ENCODE assay signal across 8 cellular contexts in genomic region chr21:37267269-37268185, GRCh38. TPM values are rescaled to one million over a fixed set of nuclear protein-coding genes. Genes with fewer than 3 reads are reported as not detected.
A peak's percentile ranks its signal among the peaks of the same experiment; 100 is the strongest.
DNase-seq lines count a peak whose midpoint lies in the region; ATAC-seq and TF ChIP-seq lines count a peak whose summit lies in the region.

Gene VPS26C, minus strand, starts transcription at chr21:37267334. Its CDS starts 40 bp downstream, at chr21:37267294.

- H3K9me2 ChIP-seq in DOHH2 (replicated peaks; ENCODE audit: control insufficient read depth, low read length) (no peaks in the 10 kb centered on the region), GM23338 (ENCODE audit: insufficient read depth) (peaks cover 4% of the 10 kb centered on the region; the same call in 1 of the 2 replicates)

- DNase-seq in GM23338 (ENCODE audit: low spot score) (peak; percentile 99), LHCN-M2 (ENCODE audit: low read depth) (peak; percentile 99), RPMI8226 (peak; percentile 100), fibroblast of gingiva (ENCODE audit: low read depth) (peak; percentile 100), naive B cell (peak; percentile 99)
- peak; percentile 91 to 96 for DNase-seq in activated T-helper 1 cell treated with anti-CD3 and anti-CD28 coated beads, Interleukin-2, amount 50 U/mL, for 16 hours (ENCODE audit: low read depth in 1 of 2, low spot score in 1 of 2)

- peaks cover 5% of the 10 kb centered on the region for H3K27me3 Mint-ChIP-seq in GM23338 (ENCODE audit: insufficient read depth, low read depth, poor library complexity)
- no peaks in the 10 kb centered on the region for H3K27me3 Mint-ChIP-seq in naive B cell
- no peaks in the 10 kb centered on the region for H3K27me3 Mint-ChIP-seq in stimulated activated memory B cell treated with anti-CD40 and anti-IgM and Interleukin-4, amounts not matched to agents 10 μg/mL and 1 μg/mL and 100 μg/mL, for 72 hours

- H3K4me2 ChIP-seq in DOHH2 (ENCODE audit: low read length) (peak within 1 kb of the TSS; percentile 79), GM23338 (peak within 1 kb of the TSS; percentile 77)

- H3K79me2 ChIP-seq in DOHH2 (ENCODE audit: control insufficient read depth, low read length): peaks cover 57% of the 10 kb centered on the region
- H3K79me2 ChIP-seq in GM23338 (replicated peaks; ENCODE audit: insufficient read depth): peaks cover 47% of the 10 kb centered on the region

- H4K20me1 ChIP-seq in DOHH2 (ENCODE audit: control insufficient read depth, insufficient read depth, low read depth, low read length) (peaks cover 8% of the 10 kb centered on the region; the same call in 1 of the 2 replicates), GM23338 (replicated peaks; ENCODE audit: insufficient read depth) (peaks cover 14% of the 10 kb centered on the region)

- H3K4me3 Mint-ChIP-seq in GM23338 (peak within 1 kb of the TSS; percentile 93), naive B cell (peak within 1 kb of the TSS; percentile 90 to 98 (median 96))
- H3K4me3 Mint-ChIP-seq in stimulated activated memory B cell treated with anti-CD40 and anti-IgM and Interleukin-4, amounts not matched to agents 10 μg/mL and 1 μg/mL and 100 μg/mL, for 72 hours: peak within 1 kb of the TSS; percentile 94

- H3K36me3 Mint-ChIP-seq in GM23338 (ENCODE audit: low read depth): peaks cover 11% of the 10 kb centered on the region; the same call in 2 of the 3 replicates
- H3K36me3 Mint-ChIP-seq in naive B cell: no peaks in the 10 kb centered on the region
- peaks cover 10% of the 10 kb centered on the region for H3K36me3 Mint-ChIP-seq in stimulated activated memory B cell treated with anti-CD40 and anti-IgM and Interleukin-4, amounts not matched to agents 10 μg/mL and 1 μg/mL and 100 μg/mL, for 72 hours

- H3K27ac ChIP-seq in DOHH2 (ENCODE audit: low read depth, low read length) (peak within 1 kb of the TSS; percentile 93), GM23338 (ENCODE audit: low read depth) (peak within 1 kb of the TSS; percentile 97)

- no peak for TF ChIP-seq CTCF in DOHH2 (IDR thresholded peaks at IDR 0.05; ENCODE audit: low read depth, low read length, poor library complexity, severe bottlenecking)
- no peak for TF ChIP-seq CTCF in GM23338 (conservative IDR thresholded peaks at IDR 0.05; ENCODE audit: low read depth in 2 of 2)

- H3K4me3 ChIP-seq in DOHH2 (ENCODE audit: low read length) (peak within 1 kb of the TSS; percentile 95), GM23338 (peak within 1 kb of the TSS; percentile 63)

- H3F3A ChIP-seq in DOHH2 (ENCODE audit: control insufficient read depth, insufficient read depth) (peaks cover 6% of the 10 kb centered on the region; the same call in 1 of the 2 replicates), GM23338 (replicated peaks; ENCODE audit: low read depth) (0 out of 2 replicates have a peak, but pooled peaks cover 3% of the 10 kb centered on the region)

- H3K9me3 Mint-ChIP-seq in GM23338 (peaks cover 3% of the 10 kb centered on the region; the same call in 2 of the 3 replicates), naive B cell (no peaks in the 10 kb centered on the region)
- peaks cover 3% of the 10 kb centered on the region for H3K9me3 Mint-ChIP-seq in stimulated activated memory B cell treated with anti-CD40 and anti-IgM and Interleukin-4, amounts not matched to agents 10 μg/mL and 1 μg/mL and 100 μg/mL, for 72 hours

- H3K4me1 Mint-ChIP-seq in GM23338 (peaks cover 30% of the 10 kb centered on the region), naive B cell (peaks cover 23 to 44% (median 37%) of the 10 kb centered on the region in 3 donors)
- H3K4me1 Mint-ChIP-seq in stimulated activated memory B cell treated with anti-CD40 and anti-IgM and Interleukin-4, amounts not matched to agents 10 μg/mL and 1 μg/mL and 100 μg/mL, for 72 hours: peaks cover 15% of the 10 kb centered on the region

- ATAC-seq in GM23338: peak; percentile 89
- peak; percentile 81 for ATAC-seq in naive B cell (ENCODE audit: low read depth in 2 of 2)
- ATAC-seq in stimulated activated memory B cell treated with anti-CD40 and anti-IgM and Interleukin-4, amounts not matched to agents 10 μg/mL and 1 μg/mL and 100 μg/mL, for 72 hours: peak; percentile 97

- peak within 1 kb of the TSS; percentile 99 for H3K27ac Mint-ChIP-seq in GM23338
- peak within 1 kb of the TSS; percentile 97 to 100 (median 98) for H3K27ac Mint-ChIP-seq in naive B cell
- H3K27ac Mint-ChIP-seq in stimulated activated memory B cell treated with anti-CD40 and anti-IgM and Interleukin-4, amounts not matched to agents 10 μg/mL and 1 μg/mL and 100 μg/mL, for 72 hours: peak within 1 kb of the TSS; percentile 98

- peaks cover 29% of the 10 kb centered on the region for H3K36me3 ChIP-seq in DOHH2 (ENCODE audit: control insufficient read depth, low read length)
- no peaks in the 10 kb centered on the region for H3K36me3 ChIP-seq in GM23338 (ENCODE audit: insufficient read depth)

- H3K9me3 ChIP-seq in DOHH2 (ENCODE audit: control insufficient read depth, insufficient read depth, low read length): no peaks in the 10 kb centered on the region

- peaks cover 32% of the 10 kb centered on the region for H3K4me1 ChIP-seq in DOHH2 (ENCODE audit: control insufficient read depth, low read length)
- peaks cover 9% of the 10 kb centered on the region for H3K4me1 ChIP-seq in GM23338 (ENCODE audit: insufficient read depth)

- no peaks in the 10 kb centered on the region for H3K27me3 ChIP-seq in DOHH2 (ENCODE audit: control insufficient read depth, low read length)
- no peaks in the 10 kb centered on the region for H3K27me3 ChIP-seq in GM23338 (ENCODE audit: insufficient read depth)

- H2AFZ ChIP-seq in GM23338: no peak within 1 kb of the TSS

TF ChIP-seq in GM23338, 12 proteins besides CTCF, POLR2A, EP300 and RAD21 (continues in another document):
- TF ChIP-seq JUNB (IDR thresholded peaks at IDR 0.05; ENCODE audit: unreplicated experiment) (no peak), EZH2phosphoT487 (IDR thresholded peaks at IDR 0.05; ENCODE audit: unreplicated experiment) (no peak), ZNF331 (CRISPR knock-in tag; IDR thresholded peaks at IDR 0.05; ENCODE audit: low read depth) (no peak), POLR2AphosphoS5 (IDR thresholded peaks at IDR 0.05; ENCODE audit: low read depth) (peak; percentile 59), REST (IDR thresholded peaks at IDR 0.05; ENCODE audit: unreplicated experiment) (no peak), EZH2 (IDR thresholded peaks at IDR 0.05; ENCODE audit: low read depth, unreplicated experiment) (no peak), ZNF114 (CRISPR knock-in tag; IDR thresholded peaks at IDR 0.05) (no peak), ETS1 (IDR thresholded peaks at IDR 0.05) (peak; percentile 70), NANOG (IDR thresholded peaks at IDR 0.05; ENCODE audit: borderline replicate concordance) (no peak)

RNA-seq across cellular contexts. Expression of gene VPS26C, which starts in this region (rescaled TPM):
- 79.1 and 91.2 TPM in 2 replicates for total RNA-seq in GM23338 (2014; rRNA removed; shearing (Covaris generic))
- polyA plus RNA-seq in GM23338 (2016; fragmentation: Nextera tagmentation; extraction: Ambion mirVana) (39.3 and 45.1 TPM in 2 replicates), naive B cell (ENCODE audit: low read depth in 6 of 6) (10 to 100 TPM; 46.1 to 64.6 (median 61.0) TPM)
- total RNA-seq in LHCN-M2 (2014; rRNA removed): 52.6 and 72.5 TPM in 2 replicates
- polyA plus RNA-seq in LHCN-M2 (2012): 32.9 TPM

Comparison
In these comparisons a context has a peak if more than half of its experiments do, and no peak if none do; other contexts are left out.
1. Peak in every context shown above with its lines: DNase-seq, ATAC-seq, H3K4me3 ChIP-seq and H3K27ac ChIP-seq.